In genomic region chr2:78977661-78978145, GRCh38 we compare ENCODE assay signal across 9 cellular contexts. TPM values are rescaled to one million over a fixed set of nuclear protein-coding genes. Genes with fewer than 3 reads are reported as not detected.
DNase-seq lines count a peak whose midpoint lies in the region; ATAC-seq, FAIRE-seq and TF ChIP-seq lines count a peak whose summit lies in the region.
"Had no signal": no experiment of that assay in that cellular context is flagged by ENCODE, and none has a peak within 500 bp of the region (broad histone marks: within the 10 kb centered on the region; RNA-seq: fewer than 3 reads in every experiment).

No MANE protein-coding gene starts in this region.

- H3K9me2 ChIP-seq in Karpas-422 (replicated peaks; ENCODE audit: insufficient read depth, low read length), result no peaks in the 10 kb centered on the region

- H3K27me3 Mint-ChIP-seq in stimulated activated memory B cell treated with anti-CD40 and anti-IgM and Interleukin-4, amounts not matched to agents 10 μg/mL and 1 μg/mL and 100 μg/mL, for 72 hours, result no peaks in the 10 kb centered on the region
- H3K27me3 Mint-ChIP-seq in activated CD4-positive, alpha-beta T cell treated with anti-CD3 and anti-CD28 coated beads for 36 hours, result peaks cover 2% of the 10 kb centered on the region

- H3K4me3 ChIP-seq in Karpas-422 (ENCODE audit: low read length), result no peak overlapping the region
- no peak overlapping the region for H3K4me3 ChIP-seq in left ventricle myocardium inferior
- H3K4me3 ChIP-seq: left lung had no signal

- H3K9me3 Mint-ChIP-seq in stimulated activated memory B cell treated with anti-CD40 and anti-IgM and Interleukin-4, amounts not matched to agents 10 μg/mL and 1 μg/mL and 100 μg/mL, for 72 hours, result peaks cover 6% of the 10 kb centered on the region
- H3K9me3 Mint-ChIP-seq in activated CD4-positive, alpha-beta T cell treated with anti-CD3 and anti-CD28 coated beads for 36 hours (ENCODE audit: low read depth), result peaks cover 5% of the 10 kb centered on the region

- H3K36me3 ChIP-seq in Karpas-422 (ENCODE audit: insufficient read depth, low read length), result no peaks in the 10 kb centered on the region
- H3K36me3 ChIP-seq in left ventricle myocardium inferior, result no peaks in the 10 kb centered on the region
- H3K36me3 ChIP-seq: left lung had no signal

- no peaks in the 10 kb centered on the region for H3K36me3 Mint-ChIP-seq in stimulated activated memory B cell treated with anti-CD40 and anti-IgM and Interleukin-4, amounts not matched to agents 10 μg/mL and 1 μg/mL and 100 μg/mL, for 72 hours
- H3K36me3 Mint-ChIP-seq in activated CD4-positive, alpha-beta T cell treated with anti-CD3 and anti-CD28 coated beads for 36 hours (ENCODE audit: low read depth), result no peaks in the 10 kb centered on the region

- no peak overlapping the region for H3K4me3 Mint-ChIP-seq in stimulated activated memory B cell treated with anti-CD40 and anti-IgM and Interleukin-4, amounts not matched to agents 10 μg/mL and 1 μg/mL and 100 μg/mL, for 72 hours
- no peak overlapping the region for H3K4me3 Mint-ChIP-seq in activated CD4-positive, alpha-beta T cell treated with anti-CD3 and anti-CD28 coated beads for 36 hours

- no peaks in the 10 kb centered on the region for H3K9me3 ChIP-seq in Karpas-422 (ENCODE audit: low read length)
- H3K9me3 ChIP-seq in left ventricle myocardium inferior (replicated peaks), result no peaks in the 10 kb centered on the region
- H3K9me3 ChIP-seq: left lung had no signal

- peak overlapping the region; percentile 31 for H3K4me2 ChIP-seq in Karpas-422 (ENCODE audit: low read depth, low read length, poor library complexity, severe bottlenecking)

- peak; percentile 73 for FAIRE-seq in GM19239 (lab: Jason Lieb, UNC)

- no peak overlapping the region for H3K27ac Mint-ChIP-seq in stimulated activated memory B cell treated with anti-CD40 and anti-IgM and Interleukin-4, amounts not matched to agents 10 μg/mL and 1 μg/mL and 100 μg/mL, for 72 hours
- H3K27ac Mint-ChIP-seq in activated CD4-positive, alpha-beta T cell treated with anti-CD3 and anti-CD28 coated beads for 36 hours, result no peak overlapping the region

- peak; percentile 96 for ATAC-seq in HG02852 (IDR thresholded peaks at IDR 0.05; ENCODE audit: unreplicated experiment)
- peak; percentile 86 for ATAC-seq in stimulated activated memory B cell treated with anti-CD40 and anti-IgM and Interleukin-4, amounts not matched to agents 10 μg/mL and 1 μg/mL and 100 μg/mL, for 72 hours
- no peak for ATAC-seq in activated CD4-positive, alpha-beta T cell treated with anti-CD3 and anti-CD28 coated beads for 36 hours
- ATAC-seq: left lung had no signal

- H3K27me3 ChIP-seq in Karpas-422 (ENCODE audit: low read length) (no peaks in the 10 kb centered on the region), left ventricle myocardium inferior (ENCODE audit: low read depth) (peaks cover 33% of the 10 kb centered on the region)

- intact Hi-C loops in left ventricle myocardium inferior (cut with micrococcal nuclease), result no loop called here
- intact Hi-C loops in activated CD4-positive, alpha-beta T cell treated with anti-CD3 and anti-CD28 coated beads for 36 hours (cut with DNase I, micrococcal nuclease), result no loop called here

- H4K20me1 ChIP-seq in Karpas-422 (ENCODE audit: insufficient read depth, low read depth, low read length), result no peaks in the 10 kb centered on the region

- no peak overlapping the region for H3K27ac ChIP-seq in Karpas-422 (ENCODE audit: low read length)
- no peak overlapping the region for H3K27ac ChIP-seq in left ventricle myocardium inferior (replicated peaks)

- CTCF ChIA-PET in activated CD4-positive, alpha-beta T cell treated with anti-CD3 and anti-CD28 coated beads for 36 hours (lab: Charles Lee), result no interaction called here

- POLR2A ChIA-PET in activated CD4-positive, alpha-beta T cell treated with anti-CD3 and anti-CD28 coated beads for 36 hours (lab: Charles Lee), result no interaction called here

- peak; percentile 9 for DNase-seq in GM19239 (ENCODE audit: insufficient read length, low spot score)
- DNase-seq in Karpas-422, result peak; percentile 93
- DNase-seq in left ventricle myocardium inferior, result no peak
- DNase-seq in activated CD4-positive, alpha-beta T cell treated with anti-CD3 and anti-CD28 coated beads for 36 hours, result no peak
- no peak for DNase-seq in NCI-H748 (lab: John Stamatoyannopoulos, UW; ENCODE audit: unreplicated experiment)
- DNase-seq: left lung had no signal

- no peaks in the 10 kb centered on the region for H3K79me2 ChIP-seq in Karpas-422 (ENCODE audit: low read length)

- no peak overlapping the region for H2AFZ ChIP-seq in Karpas-422 (ENCODE audit: low read length)

- H3K4me1 ChIP-seq in Karpas-422 (ENCODE audit: low read length), result peaks cover 44% of the 10 kb centered on the region
- H3K4me1 ChIP-seq in left ventricle myocardium inferior, result no peaks in the 10 kb centered on the region
- H3K4me1 ChIP-seq: left lung had no signal

- TF ChIP-seq CTCF in left ventricle myocardium inferior (IDR thresholded peaks at IDR 0.05; ENCODE audit: borderline replicate concordance), result no peak

- peaks cover 12% of the 10 kb centered on the region for H3K4me1 Mint-ChIP-seq in stimulated activated memory B cell treated with anti-CD40 and anti-IgM and Interleukin-4, amounts not matched to agents 10 μg/mL and 1 μg/mL and 100 μg/mL, for 72 hours
- H3K4me1 Mint-ChIP-seq in activated CD4-positive, alpha-beta T cell treated with anti-CD3 and anti-CD28 coated beads for 36 hours, result no peaks in the 10 kb centered on the region

- H3K9ac ChIP-seq in Karpas-422 (ENCODE audit: low read length), result no peak overlapping the region

RNA-seq across cellular contexts. Expression of gene REG3G, which starts 47.8 kb away (rescaled TPM):
- not detected in 2 replicates for total RNA-seq in Karpas-422 (2014; rRNA removed; shearing (Covaris generic); ENCODE audit: low replicate concordance)
- not detected for total RNA-seq in left ventricle myocardium inferior
- total RNA-seq in activated CD4-positive, alpha-beta T cell treated with anti-CD3 and anti-CD28 coated beads for 36 hours, result not detected
- total RNA-seq: left lung, subcutaneous adipose tissue had no signal

Comparison
In these comparisons a context has a peak if more than half of its experiments do, and no peak if none do; other contexts are left out.
1. DNase-seq: peak in GM19239 (single experiment) and Karpas-422 (single experiment); none in left ventricle myocardium inferior (single experiment), activated CD4-positive, alpha-beta T cell treated with anti-CD3 and anti-CD28 coated beads for 36 hours (single experiment) and NCI-H748 (single experiment).